In genomic region chr6:150417899-150418824, GRCh38 we compare ENCODE assay signal across 1 cellular context.
TF ChIP-seq lines count a peak whose summit lies in the region.

No MANE protein-coding gene starts in this region.

TF ChIP-seq in HCT116, 20 proteins besides CTCF, POLR2A, EP300 and RAD21 (continued from another document):
- TF ChIP-seq, protein P1, sequence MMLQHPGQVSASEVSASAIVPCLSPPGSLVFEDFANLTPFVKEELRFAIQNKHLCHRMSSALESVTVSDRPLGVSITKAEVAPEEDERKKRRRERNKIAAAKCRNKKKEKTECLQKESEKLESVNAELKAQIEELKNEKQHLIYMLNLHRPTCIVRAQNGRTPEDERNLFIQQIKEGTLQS (IDR thresholded peaks at IDR 0.05): peak; percentile 13; the same call in 1 of the 2 replicates
- TF ChIP-seq SIN3A (IDR thresholded peaks at IDR 0.05; ENCODE audit: low read depth): no peak
- TF ChIP-seq, protein P2, sequence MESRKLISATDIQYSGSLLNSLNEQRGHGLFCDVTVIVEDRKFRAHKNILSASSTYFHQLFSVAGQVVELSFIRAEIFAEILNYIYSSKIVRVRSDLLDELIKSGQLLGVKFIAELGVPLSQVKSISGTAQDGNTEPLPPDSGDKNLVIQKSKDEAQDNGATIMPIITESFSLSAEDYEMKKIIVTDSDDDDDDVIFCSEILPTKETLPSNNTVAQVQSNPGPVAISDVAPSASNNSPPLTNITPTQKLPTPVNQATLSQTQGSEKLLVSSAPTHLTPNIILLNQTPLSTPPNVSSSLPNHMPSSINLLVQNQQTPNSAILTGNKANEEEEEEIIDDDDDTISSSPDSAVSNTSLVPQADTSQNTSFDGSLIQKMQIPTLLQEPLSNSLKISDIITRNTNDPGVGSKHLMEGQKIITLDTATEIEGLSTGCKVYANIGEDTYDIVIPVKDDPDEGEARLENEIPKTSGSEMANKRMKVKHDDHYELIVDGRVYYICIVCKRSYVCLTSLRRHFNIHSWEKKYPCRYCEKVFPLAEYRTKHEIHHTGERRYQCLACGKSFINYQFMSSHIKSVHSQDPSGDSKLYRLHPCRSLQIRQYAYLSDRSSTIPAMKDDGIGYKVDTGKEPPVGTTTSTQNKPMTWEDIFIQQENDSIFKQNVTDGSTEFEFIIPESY (IDR thresholded peaks at IDR 0.05; ENCODE audit: extremely low read depth, insufficient replicate concordance, low read length): no peak
- peak; percentile 10 for TF ChIP-seq TCF7L2 (IDR thresholded peaks at IDR 0.05; ENCODE audit: borderline replicate concordance, extremely low read depth, insufficient read depth, insufficient read length)
- TF ChIP-seq EZH2 (IDR thresholded peaks at IDR 0.05): no peak
- TF ChIP-seq, protein P3, sequence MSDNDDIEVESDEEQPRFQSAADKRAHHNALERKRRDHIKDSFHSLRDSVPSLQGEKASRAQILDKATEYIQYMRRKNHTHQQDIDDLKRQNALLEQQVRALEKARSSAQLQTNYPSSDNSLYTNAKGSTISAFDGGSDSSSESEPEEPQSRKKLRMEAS (IDR thresholded peaks at IDR 0.05): peak; percentile 58; the same call in 1 of the 2 replicates
- TF ChIP-seq ZFX (IDR thresholded peaks at IDR 0.05): no peak
- no peak for TF ChIP-seq SRF (IDR thresholded peaks at IDR 0.05; ENCODE audit: low read depth)
- peak; percentile 74 for TF ChIP-seq CBX3 (IDR thresholded peaks at IDR 0.05; ENCODE audit: low read depth)
- TF ChIP-seq SP1 (IDR thresholded peaks at IDR 0.05; ENCODE audit: low read depth): peak; percentile 77
- TF ChIP-seq CEBPB (IDR thresholded peaks at IDR 0.05; ENCODE audit: low read depth): peak; percentile 86
- TF ChIP-seq JUND (IDR thresholded peaks at IDR 0.05): peak; percentile 47; the same call in 1 of the 2 replicates
- TF ChIP-seq EGR1 (IDR thresholded peaks at IDR 0.05; ENCODE audit: low read depth): no peak
